ENCODE assay signal across 19 cellular contexts in genomic region chr7:50156163-50156562, GRCh38.
DNase-seq lines count a peak whose midpoint lies in the region; ATAC-seq and TF ChIP-seq lines count a peak whose summit lies in the region.
"Had no signal": no experiment of that assay in that cellular context is flagged by ENCODE, and none has a peak within 500 bp of the region (broad histone marks: within the 10 kb centered on the region; RNA-seq: fewer than 3 reads in every experiment).

No MANE protein-coding gene starts in this region.

- H3K27ac ChIP-seq in OCI-LY3 (ENCODE audit: low read length): no peak overlapping the region
- H3K27ac ChIP-seq: parathyroid adenoma, tibial artery had no signal

- no peaks in the 10 kb centered on the region for H3K9me3 ChIP-seq in OCI-LY3 (ENCODE audit: insufficient read depth, low read length)
- H3K9me3 ChIP-seq: tibial artery had no signal

- TF ChIP-seq CTCF in natural killer cell (IDR thresholded peaks at IDR 0.05) (no peak), OCI-LY3 (IDR thresholded peaks at IDR 0.05; ENCODE audit: low read depth, low read length) (no peak)

- peaks cover 0 to 4% of the 10 kb centered on the region in 2 donors for H3K27me3 Mint-ChIP-seq in natural killer cell treated with Interleukin-12 subunit alpha and Interleukin-12 subunit beta and Interleukin-15 and Interleukin-18, amount 100 ng/mL, for 72 hours
- H3K27me3 Mint-ChIP-seq in natural killer cell (ENCODE audit: low read depth in 2 of 2): no peaks in the 10 kb centered on the region
- H3K27me3 Mint-ChIP-seq in stimulated activated naive CD8-positive, alpha-beta T cell treated with anti-CD3 and anti-CD28 coated beads, Interleukin-15, Interleukin-2, amounts not matched to agents 100 ng/mL and 50 ng/mL, for 24 hours: no peaks in the 10 kb centered on the region

- no peak for ATAC-seq in natural killer cell treated with Interleukin-12 subunit alpha and Interleukin-12 subunit beta and Interleukin-15 and Interleukin-18, amount 100 ng/mL, for 72 hours
- ATAC-seq in natural killer cell (no peak), GM21447 (IDR thresholded peaks at IDR 0.05; ENCODE audit: unreplicated experiment) (no peak)
- ATAC-seq in activated naive CD4-positive, alpha-beta T cell treated with anti-CD3 and anti-CD28 coated beads, Interleukin-2, amount 50 U/mL, for 72 hours: peak; percentile 82 to 88
- ATAC-seq: left cardiac atrium had no signal

- no peaks in the 10 kb centered on the region for H3K27me3 ChIP-seq in OCI-LY3 (ENCODE audit: low read depth, low read length)
- H3K27me3 ChIP-seq: tibial artery had no signal

- H2AFZ ChIP-seq in OCI-LY3 (ENCODE audit: low read depth, low read length): peak overlapping the region; percentile 91; the same call in 1 of the 2 replicates
- H2AFZ ChIP-seq: parathyroid adenoma had no signal

- no peak for DNase-seq in natural killer cell treated with Interleukin-12 subunit alpha and Interleukin-12 subunit beta and Interleukin-15 and Interleukin-18, amount 100 ng/mL, for 72 hours (ENCODE audit: low spot score)
- DNase-seq in natural killer cell (no peak), SIG-M5 (lab: John Stamatoyannopoulos, UW) (no peak), kidney tubule cell (ENCODE audit: low spot score) (no peak)
- DNase-seq in activated naive CD4-positive, alpha-beta T cell treated with anti-CD3 and anti-CD28 coated beads, Interleukin-2, amount 50 U/mL, for 72 hours (ENCODE audit: low spot score in 2 of 2): no peak
- DNase-seq: AML-193, amniotic stem cell, DMS79, foreskin fibroblast, left cardiac atrium, MM.1S, NCI-H187 treated with DMSO at 0.1 percent for 48 hours, NCI-H446 treated with DMSO at 0.1 percent for 48 hours, T1000, tibial artery had no signal

- H3K4me1 Mint-ChIP-seq in natural killer cell treated with Interleukin-12 subunit alpha and Interleukin-12 subunit beta and Interleukin-15 and Interleukin-18, amount 100 ng/mL, for 72 hours (ENCODE audit: low read depth in 2 of 2): peaks cover 7 to 16% of the 10 kb centered on the region in 2 donors
- peaks cover 9 to 16% of the 10 kb centered on the region in 2 donors for H3K4me1 Mint-ChIP-seq in natural killer cell
- H3K4me1 Mint-ChIP-seq in stimulated activated naive CD8-positive, alpha-beta T cell treated with anti-CD3 and anti-CD28 coated beads, Interleukin-15, Interleukin-2, amounts not matched to agents 100 ng/mL and 50 ng/mL, for 24 hours (ENCODE audit: low read depth): peaks cover 73% of the 10 kb centered on the region

- H3K4me2 ChIP-seq in OCI-LY3 (ENCODE audit: low read length): peak overlapping the region; percentile 75

- H3K9ac ChIP-seq in OCI-LY3 (ENCODE audit: low read length): peak overlapping the region; percentile 42; the same call in 1 of the 2 replicates
- H3K9ac ChIP-seq: parathyroid adenoma had no signal

- H3K4me1 ChIP-seq in OCI-LY3 (ENCODE audit: low read length): peaks cover 34% of the 10 kb centered on the region
- H3K4me1 ChIP-seq: parathyroid adenoma, tibial artery had no signal

- no peaks in the 10 kb centered on the region for H4K20me1 ChIP-seq in OCI-LY3 (ENCODE audit: insufficient read depth, low read length)

- H3K9me3 Mint-ChIP-seq in natural killer cell treated with Interleukin-12 subunit alpha and Interleukin-12 subunit beta and Interleukin-15 and Interleukin-18, amount 100 ng/mL, for 72 hours: no peaks in the 10 kb centered on the region
- no peaks in the 10 kb centered on the region for H3K9me3 Mint-ChIP-seq in natural killer cell
- H3K9me3 Mint-ChIP-seq in activated naive CD4-positive, alpha-beta T cell treated with anti-CD3 and anti-CD28 coated beads, Interleukin-2, amount 50 U/mL, for 72 hours: peaks cover 8 to 10% of the 10 kb centered on the region in 2 donors
- peaks cover 8% of the 10 kb centered on the region for H3K9me3 Mint-ChIP-seq in stimulated activated naive CD8-positive, alpha-beta T cell treated with anti-CD3 and anti-CD28 coated beads, Interleukin-15, Interleukin-2, amounts not matched to agents 100 ng/mL and 50 ng/mL, for 24 hours

- H3K36me3 Mint-ChIP-seq in natural killer cell treated with Interleukin-12 subunit alpha and Interleukin-12 subunit beta and Interleukin-15 and Interleukin-18, amount 100 ng/mL, for 72 hours: no peaks in the 10 kb centered on the region
- H3K36me3 Mint-ChIP-seq in natural killer cell: no peaks in the 10 kb centered on the region
- H3K36me3 Mint-ChIP-seq in activated naive CD4-positive, alpha-beta T cell treated with anti-CD3 and anti-CD28 coated beads, Interleukin-2, amount 50 U/mL, for 72 hours: peaks cover 0 to 8% of the 10 kb centered on the region in 2 donors
- H3K36me3 Mint-ChIP-seq in stimulated activated naive CD8-positive, alpha-beta T cell treated with anti-CD3 and anti-CD28 coated beads, Interleukin-15, Interleukin-2, amounts not matched to agents 100 ng/mL and 50 ng/mL, for 24 hours (ENCODE audit: low read depth): peaks cover 5% of the 10 kb centered on the region

- intact Hi-C loops in natural killer cell (cut with micrococcal nuclease): no loop called here

- peak overlapping the region; percentile 17 to 39 for H3K27ac Mint-ChIP-seq in natural killer cell treated with Interleukin-12 subunit alpha and Interleukin-12 subunit beta and Interleukin-15 and Interleukin-18, amount 100 ng/mL, for 72 hours
- no peak overlapping the region for H3K27ac Mint-ChIP-seq in natural killer cell
- peak overlapping the region; percentile 96 to 98 for H3K27ac Mint-ChIP-seq in activated naive CD4-positive, alpha-beta T cell treated with anti-CD3 and anti-CD28 coated beads, Interleukin-2, amount 50 U/mL, for 72 hours
- peak overlapping the region; percentile 96 for H3K27ac Mint-ChIP-seq in stimulated activated naive CD8-positive, alpha-beta T cell treated with anti-CD3 and anti-CD28 coated beads, Interleukin-15, Interleukin-2, amounts not matched to agents 100 ng/mL and 50 ng/mL, for 24 hours

- H3K79me2 ChIP-seq in OCI-LY3 (ENCODE audit: low read length): no peaks in the 10 kb centered on the region
- H3K79me2 ChIP-seq: parathyroid adenoma had no signal

- no peaks in the 10 kb centered on the region for H3K36me3 ChIP-seq in OCI-LY3 (replicated peaks; ENCODE audit: low read depth, low read length)
- H3K36me3 ChIP-seq: tibial artery had no signal

- H3K4me3 ChIP-seq in OCI-LY3 (ENCODE audit: low read length): peak overlapping the region; percentile 44
- H3K4me3 ChIP-seq: tibial artery had no signal

- H3K4me3 Mint-ChIP-seq in natural killer cell treated with Interleukin-12 subunit alpha and Interleukin-12 subunit beta and Interleukin-15 and Interleukin-18, amount 100 ng/mL, for 72 hours: peak overlapping the region; percentile 5
- H3K4me3 Mint-ChIP-seq in natural killer cell: no peak overlapping the region
- H3K4me3 Mint-ChIP-seq in stimulated activated naive CD8-positive, alpha-beta T cell treated with anti-CD3 and anti-CD28 coated beads, Interleukin-15, Interleukin-2, amounts not matched to agents 100 ng/mL and 50 ng/mL, for 24 hours: peak overlapping the region; percentile 64

Comparison
In these comparisons a context has a peak if more than half of its experiments do, and no peak if none do; other contexts are left out.
1. H3K27ac Mint-ChIP-seq: peak in natural killer cell treated with Interleukin-12 subunit alpha and Interleukin-12 subunit beta and Interleukin-15 and Interleukin-18, amount 100 ng/mL, for 72 hours (2 of 2), activated naive CD4-positive, alpha-beta T cell treated with anti-CD3 and anti-CD28 coated beads, Interleukin-2, amount 50 U/mL, for 72 hours (2 of 2) and stimulated activated naive CD8-positive, alpha-beta T cell treated with anti-CD3 and anti-CD28 coated beads, Interleukin-15, Interleukin-2, amounts not matched to agents 100 ng/mL and 50 ng/mL, for 24 hours (single experiment); none in natural killer cell (0 of 2).
2. ATAC-seq: peak in activated naive CD4-positive, alpha-beta T cell treated with anti-CD3 and anti-CD28 coated beads, Interleukin-2, amount 50 U/mL, for 72 hours (2 of 2); none in natural killer cell treated with Interleukin-12 subunit alpha and Interleukin-12 subunit beta and Interleukin-15 and Interleukin-18, amount 100 ng/mL, for 72 hours (0 of 2), natural killer cell (0 of 3) and GM21447 (single experiment).